In genomic region chr17:21033350-21033749, GRCh38 we compare ENCODE assay signal across 1 cellular context.
TF ChIP-seq lines count a peak whose summit lies in the region.

No MANE protein-coding gene starts in this region.

TF ChIP-seq in K562, 482 proteins besides CTCF, POLR2A, EP300 and RAD21:
- TF ChIP-seq ATF3 (IDR thresholded peaks at IDR 0.05): peak; percentile 25; the same call in 1 of the 2 replicates
- no peak for TF ChIP-seq ATF3 (CRISPR knock-in tag; conservative IDR thresholded peaks at IDR 0.05)
- TF ChIP-seq KDM5B (IDR thresholded peaks at IDR 0.05; ENCODE audit: insufficient replicate concordance, low read depth, low read length): no peak
